Comparison of ENCODE assay signal across 9 cellular contexts in genomic region chr3:156787926-156788663, GRCh38. TPM values are rescaled to one million over a fixed set of nuclear protein-coding genes. Genes with fewer than 3 reads are reported as not detected.
DNase-seq lines count a peak whose midpoint lies in the region; ATAC-seq, FAIRE-seq and TF ChIP-seq lines count a peak whose summit lies in the region.
"Had no signal": no experiment of that assay in that cellular context is flagged by ENCODE, and none has a peak within 500 bp of the region (broad histone marks: within the 10 kb centered on the region; RNA-seq: fewer than 3 reads in every experiment).

No MANE protein-coding gene starts in this region.

- peak overlapping the region; percentile 97 for H2BK5ac ChIP-seq in IMR-90 (ENCODE audit: low read depth, low read length, poor library complexity, severe bottlenecking)

- peaks cover 17% of the 10 kb centered on the region for H3K9me1 ChIP-seq in IMR-90 (ENCODE audit: insufficient read depth, low read length)

- H4K5ac ChIP-seq in IMR-90 (ENCODE audit: low read depth, low read length) = peak overlapping the region; percentile 88; the same call in 1 of the 2 replicates

- in situ Hi-C loops in IMR-90 (cut with MboI; ENCODE audit: low sequenced_read_pairs) = no loop called here

- H4K8ac ChIP-seq in IMR-90 (ENCODE audit: low read depth in 2 of 2, low read length in 2 of 2) = peak overlapping the region; percentile 85 to 91

- H2AK5ac ChIP-seq in IMR-90 (ENCODE audit: low read depth, low read length) = peak overlapping the region; percentile 91

- peak overlapping the region; percentile 94 for H3K56ac ChIP-seq in IMR-90 (ENCODE audit: extremely low read depth, insufficient read depth, low read length)

- peak overlapping the region; percentile 58; the same call in 1 of the 2 replicates for H3K4me2 ChIP-seq in IMR-90 (ENCODE audit: low read depth, low read length)

- H2BK15ac ChIP-seq in IMR-90 (ENCODE audit: low read depth, low read length) = peak overlapping the region; percentile 96

- H3K36me3 ChIP-seq in IMR-90 (ENCODE audit: control insufficient read depth, insufficient read depth, low read length) = no peaks in the 10 kb centered on the region
- H3K36me3 ChIP-seq in WERI-Rb-1 = no peaks in the 10 kb centered on the region
- no peaks in the 10 kb centered on the region for H3K36me3 ChIP-seq in ovary
- H3K36me3 ChIP-seq in testis (ENCODE audit: low read depth, missing control alignments) = no peaks in the 10 kb centered on the region
- H3K36me3 ChIP-seq: thoracic aorta had no signal

- H3K18ac ChIP-seq in IMR-90 (ENCODE audit: low read depth, low read length) = peak overlapping the region; percentile 96

- no peak for FAIRE-seq in urothelium cell line (lab: Jason Lieb, UNC)

- TF ChIP-seq POLR2A in IMR-90 (IDR thresholded peaks at IDR 0.05; ENCODE audit: low read depth, low read length) (peak; percentile 72), ovary (IDR thresholded peaks at IDR 0.05) (no peak), testis (IDR thresholded peaks at IDR 0.05) (no peak)

- H2AFZ ChIP-seq in IMR-90 (replicated peaks; ENCODE audit: low read length, poor library complexity) = no peak overlapping the region

- H3K4me1 ChIP-seq in IMR-90 (ENCODE audit: control insufficient read depth, insufficient read depth, low read length) (peaks cover 20% of the 10 kb centered on the region), ovary (ENCODE audit: insufficient read depth) (no peaks in the 10 kb centered on the region), testis (peaks cover 6% of the 10 kb centered on the region)

- CTCF ChIA-PET in IMR-90 (lab: Yijun Ruan, JAX) = interaction anchor here (1.2 kb wide), 1 partner anchor 26 kb away, joined by 3 read pairs; no protein-coding TSS in a partner anchor

- peak overlapping the region; percentile 69 for H3K14ac ChIP-seq in IMR-90 (replicated peaks; ENCODE audit: low read depth, low read length)

- H3K9me3 ChIP-seq in IMR-90 (ENCODE audit: control insufficient read depth, insufficient read depth, low read length) (no peaks in the 10 kb centered on the region), WERI-Rb-1 (ENCODE audit: severe bottlenecking) (no peaks in the 10 kb centered on the region), ovary (no peaks in the 10 kb centered on the region), testis (no peaks in the 10 kb centered on the region)
- H3K9me3 ChIP-seq: thoracic aorta had no signal

- dilution Hi-C loops in IMR-90 (cut with HindIII; ENCODE audit: low sequenced_read_pairs, unreplicated experiment) = no loop called here

- DNase-seq in EH (ENCODE audit: low read depth) (peak; percentile 97), IMR-90 (peak; percentile 97), dermis blood vessel endothelial cell (peak; percentile 35), urothelium cell line (ENCODE audit: low spot score) (peak; percentile 48), WERI-Rb-1 (no peak), ovary (no peak), testis (no peak)

- H3K9ac ChIP-seq in IMR-90 (ENCODE audit: low read depth, low read length) = peak overlapping the region; percentile 58; the same call in 1 of the 2 replicates

- TF ChIP-seq EP300 in ovary (IDR thresholded peaks at IDR 0.05) = no peak

- peak; percentile 63 for ATAC-seq in GM21515 (IDR thresholded peaks at IDR 0.05; ENCODE audit: unreplicated experiment)
- ATAC-seq in IMR-90 (ENCODE audit: low read depth) = peak; percentile 91

- POLR2A ChIA-PET in IMR-90 (lab: Charles Lee; ENCODE audit: unreplicated experiment) = interaction anchor here (0.6 kb wide), 1 partner anchor 354 kb away, joined by 3 read pairs; no protein-coding TSS in a partner anchor

- H2BK20ac ChIP-seq in IMR-90 (ENCODE audit: low read depth, low read length) = peak overlapping the region; percentile 94

- no peak overlapping the region for H3K4me3 ChIP-seq in IMR-90 (ENCODE audit: insufficient read depth, low read depth, low read length)
- H3K4me3 ChIP-seq in WERI-Rb-1 (ENCODE audit: low read depth, low read length) = no peak overlapping the region
- H3K4me3 ChIP-seq in ovary = no peak overlapping the region
- H3K4me3 ChIP-seq in testis = no peak overlapping the region
- H3K4me3 ChIP-seq: thoracic aorta had no signal

- intact Hi-C loops in IMR-90 (cut with micrococcal nuclease) (no loop called here), ovary (cut with DNase I) (no loop called here), testis (cut with DNase I; ENCODE audit: low total_unique reads) (no loop called here)

- peaks cover 0 to 17% of the 10 kb centered on the region in 2 experiments; a peak in 3 of 4 replicates for H3K79me1 ChIP-seq in IMR-90 (ENCODE audit: low read depth in 1 of 2, low read length in 2 of 2)

- no peak; the same call in 1 of the 2 replicates for TF ChIP-seq RAD21 in IMR-90 (IDR thresholded peaks at IDR 0.05; ENCODE audit: low read length)

- H3K27ac ChIP-seq in IMR-90 (ENCODE audit: insufficient read depth, low read length) = peak overlapping the region; percentile 64
- H3K27ac ChIP-seq in WERI-Rb-1 = no peak overlapping the region
- no peak overlapping the region for H3K27ac ChIP-seq in ovary
- no peak overlapping the region for H3K27ac ChIP-seq in testis
- H3K27ac ChIP-seq: thoracic aorta had no signal

- peak overlapping the region; percentile 94 for H2BK120ac ChIP-seq in IMR-90 (ENCODE audit: low read depth, low read length)

- H2AK9ac ChIP-seq in IMR-90 (replicated peaks; ENCODE audit: low read depth, low read length, poor library complexity) = peak overlapping the region; percentile 14

- H3K4ac ChIP-seq in IMR-90 (ENCODE audit: low read depth, low read length) = peak overlapping the region; percentile 85

- WGBS in IMR-90 (ENCODE audit: extremely low coverage in 2 of 2, insufficient read length in 1 of 2), 2 experiments = no CpG with 5 or more reads among the region's 1 CpG
- WGBS in ovary, 3 donors = 24 to 47% (median 36%) methylated on average over 1 of the region's 1 CpG
- WGBS in testis, 2 donors = 47 to 63% methylated on average over 1 of the region's 1 CpG

- peak overlapping the region; percentile 66 for H3K23ac ChIP-seq in IMR-90 (ENCODE audit: low read depth, low read length)

- no peaks in the 10 kb centered on the region for H4K20me1 ChIP-seq in IMR-90 (ENCODE audit: insufficient read depth, low read length)

- peak overlapping the region; percentile 94 for H4K91ac ChIP-seq in IMR-90 (ENCODE audit: insufficient read depth, low read depth, low read length)

- BruUV-seq in IMR-90 (replicated peaks; lab: Mats Ljungman, UMichigan) = no TSS peak

- 0 out of 2 replicates have a peak, but pooled peaks have one; percentile 1 for TF ChIP-seq CTCF in IMR-90 (conservative IDR thresholded peaks at IDR 0.05; ENCODE audit: low read depth, low read length)
- no peak for TF ChIP-seq CTCF in WERI-Rb-1 (IDR thresholded peaks at IDR 0.05; ENCODE audit: low read depth, low read length)
- TF ChIP-seq CTCF in ovary (IDR thresholded peaks at IDR 0.05) = no peak
- no peak for TF ChIP-seq CTCF in testis (IDR thresholded peaks at IDR 0.05)

- H3K27me3 ChIP-seq in IMR-90 (ENCODE audit: control insufficient read depth, insufficient read depth, low read length) (no peaks in the 10 kb centered on the region), WERI-Rb-1 (ENCODE audit: insufficient read depth, low read depth, severe bottlenecking) (no peaks in the 10 kb centered on the region), ovary (no peaks in the 10 kb centered on the region), testis (no peaks in the 10 kb centered on the region)

TF ChIP-seq in IMR-90, 13 proteins besides CTCF, POLR2A, EP300 and RAD21:
- TF ChIP-seq BHLHE40 (IDR thresholded peaks at IDR 0.05; ENCODE audit: low read depth, low read length) (no peak; the same call in 1 of the 2 replicates), ELK1 (IDR thresholded peaks at IDR 0.05; ENCODE audit: borderline replicate concordance, low read depth, low read length) (no peak), CEBPB (IDR thresholded peaks at IDR 0.05; ENCODE audit: low read depth, low read length) (0 out of 2 replicates have a peak, but pooled peaks have one; percentile 11), RCOR1 (IDR thresholded peaks at IDR 0.05; ENCODE audit: insufficient replicate concordance, low read length) (peak; percentile 22), FOS (IDR thresholded peaks at IDR 0.05; ENCODE audit: low read depth, low read length) (peak; percentile 94)

RNA-seq across cellular contexts. Expression of gene LEKR1, which starts 38.1 kb away (rescaled TPM):
- total RNA-seq in IMR-90 (2012; rRNA removed) (0.36 and 0.56 TPM in 2 replicates), dermis blood vessel endothelial cell (0.14 and 0.17 TPM in 2 replicates), ovary (1 to 10 TPM; 1.5 to 7.8 (median 2.6) TPM), testis (10 to 100 TPM in 1 of 2 donors, 1 to 10 TPM in 1; 9.7 to 22.9 TPM)
- polyA plus RNA-seq in IMR-90 (2012; rRNA removed) (0.10 and 0.19 TPM in 2 replicates), ovary (under 1 TPM; 0.38 to 0.41 TPM), testis (ENCODE audit: insufficient read depth, low read depth, low replicate concordance) (23.0 TPM)
- polyA plus RNA-seq in IMR-90 (2012; cell fraction: cytosol; rRNA removed) = 0.05 TPM in 2 replicates
- polyA plus RNA-seq in IMR-90 (2012; cell fraction: nucleus; rRNA removed; ENCODE audit: low replicate concordance) = 0.14 and 0.31 TPM in 2 replicates

Comparison
In these comparisons a context has a peak if more than half of its experiments do, and no peak if none do; other contexts are left out.
1. DNase-seq: peak in EH (single experiment), IMR-90 (single experiment), dermis blood vessel endothelial cell (single experiment) and urothelium cell line (single experiment); none in WERI-Rb-1 (single experiment), ovary (0 of 5) and testis (single experiment).